In the genomic region with DNA sequence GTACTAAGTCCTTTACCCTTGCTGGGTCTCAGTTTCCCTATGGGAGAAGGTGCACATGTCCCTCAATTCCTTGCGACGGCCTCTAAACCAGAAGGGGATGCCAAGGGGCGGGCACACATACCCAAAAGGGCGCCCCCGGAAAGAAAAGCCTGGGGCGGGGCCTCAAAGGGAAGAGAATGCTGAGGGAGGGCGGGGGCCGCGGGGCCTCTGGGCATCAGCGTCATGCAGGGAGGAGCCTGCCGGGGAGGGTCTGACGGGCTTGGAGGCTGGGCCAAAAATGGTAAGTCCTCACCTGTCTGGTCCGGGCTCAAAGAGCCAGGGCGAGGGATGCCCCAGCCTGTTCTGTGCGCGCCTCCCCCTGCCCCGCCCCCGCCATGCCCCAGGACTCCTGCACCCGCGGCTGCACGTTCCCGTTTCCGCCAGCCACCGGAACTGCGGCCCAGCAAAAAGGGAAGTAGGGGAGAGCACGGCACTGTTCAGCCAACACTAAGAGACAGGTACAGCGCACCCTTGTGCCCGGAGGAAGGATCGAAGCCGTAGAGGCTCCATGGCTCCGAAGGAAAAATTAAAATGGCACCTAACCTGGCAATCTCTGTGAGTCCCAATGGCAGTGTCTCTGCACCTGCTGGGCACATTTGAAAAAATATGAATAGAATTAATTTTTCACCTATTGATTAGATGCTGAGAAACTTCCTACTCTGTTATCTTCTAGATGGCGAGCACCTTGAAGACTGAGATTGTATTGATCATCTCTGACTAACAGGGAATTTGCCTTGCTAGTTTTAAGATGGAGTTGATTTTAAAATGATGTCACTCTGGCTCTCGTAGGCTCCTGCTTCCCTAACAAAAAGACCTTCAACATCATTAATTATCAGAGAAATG, we compare ENCODE assay signal across 1 cellular context.
TF ChIP-seq lines count a peak whose summit lies in the region.

DET1 (minus strand) TSS at position 434 of the 882 bp plus-strand sequence. CDS start 14,976 bp downstream, outside the sequence.

TF ChIP-seq in HEK293, 187 proteins besides CTCF, POLR2A, EP300 and RAD21 (continued from another document and continues in another):
- no peak for TF ChIP-seq ZNF658 (tag by site-specific recombination; IDR thresholded peaks at IDR 0.05)
- TF ChIP-seq BCL6B (tag by site-specific recombination; IDR thresholded peaks at IDR 0.05): no peak
- TF ChIP-seq, protein P1, sequence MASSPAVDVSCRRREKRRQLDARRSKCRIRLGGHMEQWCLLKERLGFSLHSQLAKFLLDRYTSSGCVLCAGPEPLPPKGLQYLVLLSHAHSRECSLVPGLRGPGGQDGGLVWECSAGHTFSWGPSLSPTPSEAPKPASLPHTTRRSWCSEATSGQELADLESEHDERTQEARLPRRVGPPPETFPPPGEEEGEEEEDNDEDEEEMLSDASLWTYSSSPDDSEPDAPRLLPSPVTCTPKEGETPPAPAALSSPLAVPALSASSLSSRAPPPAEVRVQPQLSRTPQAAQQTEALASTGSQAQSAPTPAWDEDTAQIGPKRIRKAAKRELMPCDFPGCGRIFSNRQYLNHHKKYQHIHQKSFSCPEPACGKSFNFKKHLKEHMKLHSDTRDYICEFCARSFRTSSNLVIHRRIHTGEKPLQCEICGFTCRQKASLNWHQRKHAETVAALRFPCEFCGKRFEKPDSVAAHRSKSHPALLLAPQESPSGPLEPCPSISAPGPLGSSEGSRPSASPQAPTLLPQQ (tag by site-specific recombination; IDR thresholded peaks at IDR 0.05): no peak
- no peak for TF ChIP-seq ZNF394 (tag by site-specific recombination; IDR thresholded peaks at IDR 0.05; ENCODE audit: borderline replicate concordance)
- TF ChIP-seq, protein P2, sequence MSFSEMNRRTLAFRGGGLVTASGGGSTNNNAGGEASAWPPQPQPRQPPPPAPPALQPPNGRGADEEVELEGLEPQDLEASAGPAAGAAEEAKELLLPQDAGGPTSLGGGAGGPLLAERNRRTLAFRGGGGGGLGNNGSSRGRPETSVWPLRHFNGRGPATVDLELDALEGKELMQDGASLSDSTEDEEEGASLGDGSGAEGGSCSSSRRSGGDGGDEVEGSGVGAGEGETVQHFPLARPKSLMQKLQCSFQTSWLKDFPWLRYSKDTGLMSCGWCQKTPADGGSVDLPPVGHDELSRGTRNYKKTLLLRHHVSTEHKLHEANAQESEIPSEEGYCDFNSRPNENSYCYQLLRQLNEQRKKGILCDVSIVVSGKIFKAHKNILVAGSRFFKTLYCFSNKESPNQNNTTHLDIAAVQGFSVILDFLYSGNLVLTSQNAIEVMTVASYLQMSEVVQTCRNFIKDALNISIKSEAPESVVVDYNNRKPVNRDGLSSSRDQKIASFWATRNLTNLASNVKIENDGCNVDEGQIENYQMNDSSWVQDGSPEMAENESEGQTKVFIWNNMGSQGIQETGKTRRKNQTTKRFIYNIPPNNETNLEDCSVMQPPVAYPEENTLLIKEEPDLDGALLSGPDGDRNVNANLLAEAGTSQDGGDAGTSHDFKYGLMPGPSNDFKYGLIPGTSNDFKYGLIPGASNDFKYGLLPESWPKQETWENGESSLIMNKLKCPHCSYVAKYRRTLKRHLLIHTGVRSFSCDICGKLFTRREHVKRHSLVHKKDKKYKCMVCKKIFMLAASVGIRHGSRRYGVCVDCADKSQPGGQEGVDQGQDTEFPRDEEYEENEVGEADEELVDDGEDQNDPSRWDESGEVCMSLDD (tag by site-specific recombination; IDR thresholded peaks at IDR 0.05): no peak
- no peak for TF ChIP-seq SCRT1 (tag by site-specific recombination; IDR thresholded peaks at IDR 0.05; ENCODE audit: borderline replicate concordance)
- TF ChIP-seq KLF9 (tag by site-specific recombination; IDR thresholded peaks at IDR 0.05; ENCODE audit: low read depth): peak; percentile 69; the same call in 1 of the 2 replicates
- TF ChIP-seq ZBTB11 (tag by site-specific recombination; conservative IDR thresholded peaks at IDR 0.05; ENCODE audit: low read depth): peak; percentile 95
- 0 out of 2 replicates have a peak, but pooled peaks have one; percentile 43 for TF ChIP-seq ZXDB (tag by site-specific recombination; IDR thresholded peaks at IDR 0.05)
- peak; percentile 46; the same call in 1 of the 2 replicates for TF ChIP-seq ZNF10 (tag by site-specific recombination; IDR thresholded peaks at IDR 0.05)
- no peak for TF ChIP-seq ZNF404 (tag by site-specific recombination; IDR thresholded peaks at IDR 0.05)
- TF ChIP-seq ZSCAN16 (tag by site-specific recombination; IDR thresholded peaks at IDR 0.05): no peak
- TF ChIP-seq ZNF514 (tag by site-specific recombination; IDR thresholded peaks at IDR 0.05): no peak
- TF ChIP-seq ZNF280D (tag by site-specific recombination; IDR thresholded peaks at IDR 0.05): peak; percentile 61; the same call in 1 of the 2 replicates
- TF ChIP-seq YY1 (tag by site-specific recombination; IDR thresholded peaks at IDR 0.05): peak; percentile 84
- TF ChIP-seq, protein P3, sequence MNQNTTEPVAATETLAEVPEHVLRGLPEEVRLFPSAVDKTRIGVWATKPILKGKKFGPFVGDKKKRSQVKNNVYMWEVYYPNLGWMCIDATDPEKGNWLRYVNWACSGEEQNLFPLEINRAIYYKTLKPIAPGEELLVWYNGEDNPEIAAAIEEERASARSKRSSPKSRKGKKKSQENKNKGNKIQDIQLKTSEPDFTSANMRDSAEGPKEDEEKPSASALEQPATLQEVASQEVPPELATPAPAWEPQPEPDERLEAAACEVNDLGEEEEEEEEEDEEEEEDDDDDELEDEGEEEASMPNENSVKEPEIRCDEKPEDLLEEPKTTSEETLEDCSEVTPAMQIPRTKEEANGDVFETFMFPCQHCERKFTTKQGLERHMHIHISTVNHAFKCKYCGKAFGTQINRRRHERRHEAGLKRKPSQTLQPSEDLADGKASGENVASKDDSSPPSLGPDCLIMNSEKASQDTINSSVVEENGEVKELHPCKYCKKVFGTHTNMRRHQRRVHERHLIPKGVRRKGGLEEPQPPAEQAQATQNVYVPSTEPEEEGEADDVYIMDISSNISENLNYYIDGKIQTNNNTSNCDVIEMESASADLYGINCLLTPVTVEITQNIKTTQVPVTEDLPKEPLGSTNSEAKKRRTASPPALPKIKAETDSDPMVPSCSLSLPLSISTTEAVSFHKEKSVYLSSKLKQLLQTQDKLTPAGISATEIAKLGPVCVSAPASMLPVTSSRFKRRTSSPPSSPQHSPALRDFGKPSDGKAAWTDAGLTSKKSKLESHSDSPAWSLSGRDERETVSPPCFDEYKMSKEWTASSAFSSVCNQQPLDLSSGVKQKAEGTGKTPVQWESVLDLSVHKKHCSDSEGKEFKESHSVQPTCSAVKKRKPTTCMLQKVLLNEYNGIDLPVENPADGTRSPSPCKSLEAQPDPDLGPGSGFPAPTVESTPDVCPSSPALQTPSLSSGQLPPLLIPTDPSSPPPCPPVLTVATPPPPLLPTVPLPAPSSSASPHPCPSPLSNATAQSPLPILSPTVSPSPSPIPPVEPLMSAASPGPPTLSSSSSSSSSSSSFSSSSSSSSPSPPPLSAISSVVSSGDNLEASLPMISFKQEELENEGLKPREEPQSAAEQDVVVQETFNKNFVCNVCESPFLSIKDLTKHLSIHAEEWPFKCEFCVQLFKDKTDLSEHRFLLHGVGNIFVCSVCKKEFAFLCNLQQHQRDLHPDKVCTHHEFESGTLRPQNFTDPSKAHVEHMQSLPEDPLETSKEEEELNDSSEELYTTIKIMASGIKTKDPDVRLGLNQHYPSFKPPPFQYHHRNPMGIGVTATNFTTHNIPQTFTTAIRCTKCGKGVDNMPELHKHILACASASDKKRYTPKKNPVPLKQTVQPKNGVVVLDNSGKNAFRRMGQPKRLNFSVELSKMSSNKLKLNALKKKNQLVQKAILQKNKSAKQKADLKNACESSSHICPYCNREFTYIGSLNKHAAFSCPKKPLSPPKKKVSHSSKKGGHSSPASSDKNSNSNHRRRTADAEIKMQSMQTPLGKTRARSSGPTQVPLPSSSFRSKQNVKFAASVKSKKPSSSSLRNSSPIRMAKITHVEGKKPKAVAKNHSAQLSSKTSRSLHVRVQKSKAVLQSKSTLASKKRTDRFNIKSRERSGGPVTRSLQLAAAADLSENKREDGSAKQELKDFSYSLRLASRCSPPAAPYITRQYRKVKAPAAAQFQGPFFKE (tag by site-specific recombination; IDR thresholded peaks at IDR 0.05; ENCODE audit: borderline replicate concordance): no peak
- TF ChIP-seq, protein P4, sequence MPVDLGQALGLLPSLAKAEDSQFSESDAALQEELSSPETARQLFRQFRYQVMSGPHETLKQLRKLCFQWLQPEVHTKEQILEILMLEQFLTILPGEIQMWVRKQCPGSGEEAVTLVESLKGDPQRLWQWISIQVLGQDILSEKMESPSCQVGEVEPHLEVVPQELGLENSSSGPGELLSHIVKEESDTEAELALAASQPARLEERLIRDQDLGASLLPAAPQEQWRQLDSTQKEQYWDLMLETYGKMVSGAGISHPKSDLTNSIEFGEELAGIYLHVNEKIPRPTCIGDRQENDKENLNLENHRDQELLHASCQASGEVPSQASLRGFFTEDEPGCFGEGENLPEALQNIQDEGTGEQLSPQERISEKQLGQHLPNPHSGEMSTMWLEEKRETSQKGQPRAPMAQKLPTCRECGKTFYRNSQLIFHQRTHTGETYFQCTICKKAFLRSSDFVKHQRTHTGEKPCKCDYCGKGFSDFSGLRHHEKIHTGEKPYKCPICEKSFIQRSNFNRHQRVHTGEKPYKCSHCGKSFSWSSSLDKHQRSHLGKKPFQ (tag by site-specific recombination; IDR thresholded peaks at IDR 0.05): no peak
- TF ChIP-seq ZNF423 (tag by site-specific recombination; IDR thresholded peaks at IDR 0.05): no peak
- TF ChIP-seq ZNF843 (tag by site-specific recombination; IDR thresholded peaks at IDR 0.05): no peak
- TF ChIP-seq, protein P5, sequence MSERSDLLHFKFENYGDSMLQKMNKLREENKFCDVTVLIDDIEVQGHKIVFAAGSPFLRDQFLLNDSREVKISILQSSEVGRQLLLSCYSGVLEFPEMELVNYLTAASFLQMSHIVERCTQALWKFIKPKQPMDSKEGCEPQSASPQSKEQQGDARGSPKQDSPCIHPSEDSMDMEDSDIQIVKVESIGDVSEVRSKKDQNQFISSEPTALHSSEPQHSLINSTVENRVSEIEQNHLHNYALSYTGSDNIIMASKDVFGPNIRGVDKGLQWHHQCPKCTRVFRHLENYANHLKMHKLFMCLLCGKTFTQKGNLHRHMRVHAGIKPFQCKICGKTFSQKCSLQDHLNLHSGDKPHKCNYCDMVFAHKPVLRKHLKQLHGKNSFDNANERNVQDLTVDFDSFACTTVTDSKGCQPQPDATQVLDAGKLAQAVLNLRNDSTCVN (tag by site-specific recombination; optimal IDR thresholded peaks at IDR 0.05): peak; percentile 82
- TF ChIP-seq ZNF302 (tag by site-specific recombination; IDR thresholded peaks at IDR 0.05; ENCODE audit: low read depth): no peak
- no peak for TF ChIP-seq FEZF1 (tag by site-specific recombination; IDR thresholded peaks at IDR 0.05)
- TF ChIP-seq SP7 (tag by site-specific recombination; IDR thresholded peaks at IDR 0.05): no peak; the same call in 1 of the 2 replicates
- no peak for TF ChIP-seq ZNF488 (tag by site-specific recombination; IDR thresholded peaks at IDR 0.05)
- TF ChIP-seq ZNF416 (tag by site-specific recombination; IDR thresholded peaks at IDR 0.05): no peak
- no peak for TF ChIP-seq ZNF747 (tag by site-specific recombination; IDR thresholded peaks at IDR 0.05)
